In genomic region chr6:151014404-151015150, GRCh38 we compare ENCODE assay signal across 1 cellular context.
A peak's percentile ranks its signal among the peaks of the same experiment; 100 is the strongest.
TF ChIP-seq lines count a peak whose summit lies in the region.

No MANE protein-coding gene starts in this region.

TF ChIP-seq in K562, 482 proteins besides CTCF, POLR2A, EP300 and RAD21 (continued from another document):
- TF ChIP-seq ZHX1 (conservative IDR thresholded peaks at IDR 0.05; ENCODE audit: low read length) = 0 out of 2 replicates have a peak, but pooled peaks have one; percentile 45
- peak; percentile 42; the same call in 1 of the 2 replicates for TF ChIP-seq TFAP4 (CRISPR knock-in tag; IDR thresholded peaks at IDR 0.05; ENCODE audit: borderline replicate concordance)
- no peak for TF ChIP-seq SRF (CRISPR knock-in tag; IDR thresholded peaks at IDR 0.05)
- peak; percentile 57; the same call in 1 of the 2 replicates for TF ChIP-seq KLF16 (IDR thresholded peaks at IDR 0.05)
- TF ChIP-seq MCM5 (IDR thresholded peaks at IDR 0.05; ENCODE audit: low read depth) = no peak
- no peak for TF ChIP-seq ZNF707 (CRISPR knock-in tag; conservative IDR thresholded peaks at IDR 0.05)
- TF ChIP-seq THAP7 (CRISPR knock-in tag; IDR thresholded peaks at IDR 0.05) = no peak
- TF ChIP-seq ZNF41 (CRISPR knock-in tag; conservative IDR thresholded peaks at IDR 0.05) = no peak
- TF ChIP-seq CHD1 (IDR thresholded peaks at IDR 0.05; ENCODE audit: low read length) = no peak
- 0 out of 2 replicates have a peak, but pooled peaks have one; percentile 19 for TF ChIP-seq SMAD4 (CRISPR knock-in tag; conservative IDR thresholded peaks at IDR 0.05)
